19 cellular contexts compared by ENCODE assay signal in the genomic region with DNA sequence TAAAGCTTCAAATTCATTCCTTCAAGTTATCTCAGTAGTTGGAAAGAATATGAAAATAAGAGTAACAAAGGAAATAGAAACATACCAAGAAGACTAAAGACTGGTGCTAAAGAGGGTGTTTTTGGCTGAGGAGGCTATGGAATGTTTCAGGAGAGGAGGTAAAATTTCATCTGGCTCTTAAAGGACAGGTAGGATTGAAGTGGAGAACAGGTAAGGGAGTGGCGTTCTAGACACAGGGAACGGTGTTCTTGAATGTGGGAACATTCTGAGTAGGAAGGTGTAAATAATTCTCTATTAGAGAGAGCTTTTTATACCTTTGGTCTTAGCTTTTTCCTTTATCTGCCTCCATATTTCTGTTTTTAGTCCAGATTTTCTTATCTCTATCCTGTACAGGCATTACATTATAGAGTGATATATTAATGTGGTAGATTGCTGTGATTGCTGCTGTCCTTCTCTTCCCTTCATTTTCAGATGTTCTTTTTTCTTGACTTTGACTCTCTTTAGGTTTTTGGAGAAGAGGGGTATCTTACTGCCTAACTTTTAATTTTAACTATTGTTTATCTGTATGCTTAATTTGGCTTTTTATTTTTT.
"Had no signal": no experiment of that assay in that cellular context is flagged by ENCODE, and none has a peak within 500 bp of the region (broad histone marks: within the 10 kb centered on the region; RNA-seq: fewer than 3 reads in every experiment).

No MANE protein-coding gene starts in this region.

- H3K9me3 ChIP-seq: mucosa of descending colon, prostate gland, testis had no signal

- H3K36me3 Mint-ChIP-seq: immature natural killer cell; naive thymus-derived CD8-positive, alpha-beta T cell had no signal

- H3K27ac ChIP-seq: prostate gland, testis had no signal

- H3K4me3 ChIP-seq: mucosa of descending colon, prostate gland, testis had no signal

- H3K36me3 ChIP-seq: prostate gland had no signal

- H3K4me3 Mint-ChIP-seq: activated naive CD8-positive, alpha-beta T cell treated with anti-CD3 and anti-CD28 coated beads, Interleukin-2, amount 10 ng/mL, durations not matched to agents 7 days and 5 days; activated T-cell treated with anti-CD3 and anti-CD28 coated beads, Interleukin-2, amount 50 U/mL, for 4 hours; effector memory CD8-positive, alpha-beta T cell; immature natural killer cell; naive thymus-derived CD8-positive, alpha-beta T cell had no signal

- H3K27me3 ChIP-seq: testis had no signal

- ATAC-seq: activated T-cell treated with anti-CD3 and anti-CD28 coated beads, Interleukin-2, amount 50 U/mL, for 4 hours; effector memory CD8-positive, alpha-beta T cell; mucosa of descending colon; naive thymus-derived CD8-positive, alpha-beta T cell; sciatic nerve; stimulated activated naive CD8-positive, alpha-beta T cell treated with anti-CD3 and anti-CD28 coated beads, Interleukin-15, Interleukin-2, amounts not matched to agents 100 U/mL and 50 U/mL, for 24 hours had no signal

- H3K4me1 ChIP-seq: prostate gland had no signal

- H3K27me3 Mint-ChIP-seq: activated naive CD8-positive, alpha-beta T cell treated with anti-CD3 and anti-CD28 coated beads, Interleukin-2, amount 10 ng/mL, durations not matched to agents 7 days and 5 days; effector memory CD8-positive, alpha-beta T cell; naive thymus-derived CD8-positive, alpha-beta T cell had no signal

- H3K9me3 Mint-ChIP-seq: activated naive CD8-positive, alpha-beta T cell treated with anti-CD3 and anti-CD28 coated beads, Interleukin-2, amount 10 ng/mL, durations not matched to agents 7 days and 5 days; activated T-cell treated with anti-CD3 and anti-CD28 coated beads, Interleukin-2, amount 50 U/mL, for 4 hours; effector memory CD8-positive, alpha-beta T cell; immature natural killer cell; naive thymus-derived CD8-positive, alpha-beta T cell had no signal

- H3K27ac Mint-ChIP-seq: activated naive CD8-positive, alpha-beta T cell treated with anti-CD3 and anti-CD28 coated beads, Interleukin-2, amount 10 ng/mL, durations not matched to agents 7 days and 5 days; effector memory CD8-positive, alpha-beta T cell; naive thymus-derived CD8-positive, alpha-beta T cell had no signal

- FAIRE-seq: TTC549 had no signal

- DNase-seq: activated CD4-positive, alpha-beta T cell treated with anti-CD3 and anti-CD28 coated beads, Interleukin-2, amount 50 U/mL, for 48 hours; activated CD4-positive, CD25-positive, alpha-beta regulatory T cell treated with anti-CD3 and anti-CD28 coated beads, Interleukin-2, amount 50 U/mL, for 72 hours; activated gamma-delta T cell; activated naive CD8-positive, alpha-beta T cell treated with anti-CD3 and anti-CD28 coated beads, Interleukin-2, amount 10 ng/mL, durations not matched to agents 7 days and 5 days; activated T-cell treated with anti-CD3 and anti-CD28 coated beads, Interleukin-2, amount 50 U/mL, for 4 hours; anterior cingulate cortex; cortex of kidney; effector memory CD8-positive, alpha-beta T cell; erythroblast; immature natural killer cell; mucosa of descending colon; naive thymus-derived CD8-positive, alpha-beta T cell; SHP77 treated with DMSO at 0.1 percent for 48 hours; stimulated activated naive CD8-positive, alpha-beta T cell treated with anti-CD3 and anti-CD28 coated beads, Interleukin-15, Interleukin-2, amounts not matched to agents 100 U/mL and 50 U/mL, for 24 hours; T-helper 2 cell; testis had no signal
